8 cellular contexts compared by ENCODE assay signal in genomic region chr4:128060130-128060619, GRCh38. TPM values are rescaled to one million over a fixed set of nuclear protein-coding genes. Genes with fewer than 3 reads are reported as not detected.
A peak's percentile ranks its signal among the peaks of the same experiment; 100 is the strongest.
DNase-seq lines count a peak whose midpoint lies in the region; ATAC-seq, FAIRE-seq and TF ChIP-seq lines count a peak whose summit lies in the region.

No MANE protein-coding gene starts in this region.

- peak overlapping the region; percentile 97 for H3K4me2 ChIP-seq in astrocyte (ENCODE audit: low read length)
- peak overlapping the region; percentile 85 for H3K4me2 ChIP-seq in HepG2 (ENCODE audit: low read depth, low read length)

- TF ChIP-seq CTCF in BE2C (IDR thresholded peaks at IDR 0.05; ENCODE audit: low read depth, low read length) = no peak
- TF ChIP-seq CTCF in HL-60 (IDR thresholded peaks at IDR 0.05; ENCODE audit: insufficient read depth, low read length) = no peak
- TF ChIP-seq CTCF in astrocyte (IDR thresholded peaks at IDR 0.05; ENCODE audit: insufficient read depth, low read depth, low read length) = no peak
- no peak for TF ChIP-seq CTCF in HepG2 (CRISPR knock-in tag; IDR thresholded peaks at IDR 0.05)
- no peak for TF ChIP-seq CTCF in tibial artery (IDR thresholded peaks at IDR 0.05)

- CTCF ChIA-PET in HepG2 (lab: Yijun Ruan, JAX; ENCODE audit: low intra/inter-chr PET ratio, low total read pairs) = no interaction called here

- no peaks in the 10 kb centered on the region for H3K36me3 Mint-ChIP-seq in astrocyte (ENCODE audit: low read depth, unreplicated experiment)

- H3K27ac ChIP-seq in HL-60 (replicated peaks) = peak overlapping the region; percentile 97
- peak overlapping the region; percentile 93 for H3K27ac ChIP-seq in astrocyte (ENCODE audit: low read depth, low read length)
- H3K27ac ChIP-seq in HepG2 (ENCODE audit: extremely low read length, insufficient read depth, low read length) = peak overlapping the region; percentile 99
- H3K27ac ChIP-seq in tibial artery = peak overlapping the region; percentile 91 to 100

- in situ Hi-C loops in HepG2 (cut with HindIII; ENCODE audit: extremely low pct_ligation_motif_present, low pct_unique_long_range_greater_than_20kb) = no loop called here

- BruUV-seq in HepG2 (replicated peaks; lab: Mats Ljungman, UMichigan) = no TSS peak

- FAIRE-seq in astrocyte (lab: Jason Lieb, UNC) (no peak), HepG2 (lab: Jason Lieb, UNC) (no peak)

- no peaks in the 10 kb centered on the region for H3K9me3 Mint-ChIP-seq in astrocyte (ENCODE audit: unreplicated experiment)

- peaks cover 3% of the 10 kb centered on the region; the same call in 1 of the 2 replicates for H3K36me3 ChIP-seq in BE2C
- no peaks in the 10 kb centered on the region for H3K36me3 ChIP-seq in astrocyte (ENCODE audit: insufficient read depth, low read length)
- no peaks in the 10 kb centered on the region for H3K36me3 ChIP-seq in HepG2 (replicated peaks in 1 of 2; ENCODE audit: control insufficient read depth in 1 of 2, insufficient read depth in 2 of 2, low read length in 2 of 2)
- no peaks in the 10 kb centered on the region for H3K36me3 ChIP-seq in tibial artery

- 33% methylated on average over 15 of the region's 15 CpGs for WGBS in HepG2 (ENCODE audit: low lambda C conversion rate)

- intact Hi-C loops in HepG2 (cut with micrococcal nuclease; ENCODE audit: unreplicated experiment) (loop anchor here (1.0 to 5.0 kb wide), 2 partner anchors 94 to 227 kb away; partner anchors contain the start of gene PGRMC2), tibial artery (cut with DNase I; ENCODE audit: low total_unique reads) (loop anchor here (5.0 kb wide), 1 partner anchor 93 kb away; the partner anchor contains the start of genes ABHD18 and MFSD8), posterior vena cava (cut with DNase I) (no loop called here)

- no peak for TF ChIP-seq EP300 in HepG2 (IDR thresholded peaks at IDR 0.05; ENCODE audit: low read depth in 2 of 2, low read length in 2 of 2)
- no peak for TF ChIP-seq EP300 in HepG2 (CRISPR knock-in tag; IDR thresholded peaks at IDR 0.05; ENCODE audit: borderline replicate concordance)

- H3K4me1 ChIP-seq in BE2C (no peaks in the 10 kb centered on the region), astrocyte (ENCODE audit: insufficient read depth, low read length) (peaks cover 6% of the 10 kb centered on the region), HepG2 (ENCODE audit: insufficient read depth, low read length) (peaks cover 33% of the 10 kb centered on the region), tibial artery (peaks cover 0 to 14% (median 5%) of the 10 kb centered on the region in 4 donors)

- no peak for TF ChIP-seq POLR2A in HepG2 (IDR thresholded peaks at IDR 0.05; ENCODE audit: insufficient read depth in 1 of 2, low read depth in 2 of 2, low read length in 2 of 2)

- ATAC-seq in HepG2 = no peak
- no peak for ATAC-seq in HG02852 (IDR thresholded peaks at IDR 0.05; ENCODE audit: unreplicated experiment)

- H3K79me2 ChIP-seq in astrocyte (ENCODE audit: insufficient read depth, low read length) = peaks cover 35% of the 10 kb centered on the region
- H3K79me2 ChIP-seq in HepG2 (ENCODE audit: insufficient read depth, low read length) = peaks cover 32% of the 10 kb centered on the region

- H2AFZ ChIP-seq in astrocyte (ENCODE audit: low read depth, low read length) = peak overlapping the region; percentile 98
- no peak overlapping the region for H2AFZ ChIP-seq in HepG2 (ENCODE audit: low read length)

- H3K4me3 ChIP-seq in BE2C (ENCODE audit: low read depth, low read length) (peak overlapping the region; percentile 90), HL-60 (replicated peaks; ENCODE audit: insufficient read depth, low read length) (peak overlapping the region; percentile 89), astrocyte (ENCODE audit: insufficient read depth, low read depth, low read length) (peak overlapping the region; percentile 84), HepG2 (replicated peaks in 1 of 3; ENCODE audit: insufficient read depth in 1 of 3, low read depth in 2 of 3, low read length in 3 of 3) (peak overlapping the region; percentile 70 to 91 (median 71)), tibial artery (peak overlapping the region; percentile 65 to 95)

- peak overlapping the region; percentile 92 for H3K27ac Mint-ChIP-seq in astrocyte (ENCODE audit: unreplicated experiment)

- H3K9me3 ChIP-seq in BE2C (no peaks in the 10 kb centered on the region), astrocyte (ENCODE audit: insufficient read depth, low read depth, low read length) (no peaks in the 10 kb centered on the region), HepG2 (ENCODE audit: low read length) (no peaks in the 10 kb centered on the region), tibial artery (no peaks in the 10 kb centered on the region)

- H3K9ac ChIP-seq in astrocyte (ENCODE audit: low read length) (peak overlapping the region; percentile 95), HepG2 (ENCODE audit: insufficient read depth, low read depth, low read length) (peak overlapping the region; percentile 99)

- POLR2A ChIA-PET in HepG2 (lab: Yijun Ruan, JAX) = interaction anchor here (1.7 to 3.2 kb wide), 3 partner anchors 9 to 95 kb away, joined by 4 to 52 read pairs (median 33); partner anchors contain the start of genes ABHD18 and MFSD8

- no peak for TF ChIP-seq RAD21 in HepG2 (CRISPR knock-in tag; IDR thresholded peaks at IDR 0.05)

- H3K4me3 Mint-ChIP-seq in astrocyte (ENCODE audit: unreplicated experiment) = peak overlapping the region; percentile 81

- H4K20me1 ChIP-seq in astrocyte (ENCODE audit: insufficient read depth, low read length) (peaks cover 22% of the 10 kb centered on the region), HepG2 (ENCODE audit: insufficient read depth, low read length) (peaks cover 14% of the 10 kb centered on the region)

- no peaks in the 10 kb centered on the region for H3K27me3 Mint-ChIP-seq in astrocyte (ENCODE audit: low read depth, unreplicated experiment)

- no peak for DNase-seq in BE2C
- no peak for DNase-seq in HL-60 (ENCODE audit: low read depth in 1 of 2, low spot score in 1 of 2)
- DNase-seq in astrocyte (ENCODE audit: low read depth) = no peak
- no peak for DNase-seq in HepG2 (ENCODE audit: low spot score)
- DNase-seq in tibial artery = no peak
- no peak for DNase-seq in NCI-H1417 treated with DMSO at 0.1 percent for 48 hours (lab: John Stamatoyannopoulos, UW)
- no peak for DNase-seq in posterior vena cava (ENCODE audit: low spot score)

- peaks cover 2% of the 10 kb centered on the region for H3K4me1 Mint-ChIP-seq in astrocyte (ENCODE audit: low read depth, unreplicated experiment)

- H3K27me3 ChIP-seq in BE2C (no peaks in the 10 kb centered on the region), HL-60 (ENCODE audit: insufficient read depth, poor library complexity, severe bottlenecking) (no peaks in the 10 kb centered on the region), astrocyte (ENCODE audit: insufficient read depth, low read length) (no peaks in the 10 kb centered on the region), HepG2 (ENCODE audit: control insufficient read depth in 1 of 2, insufficient read depth in 2 of 2, low read length in 2 of 2) (no peaks in the 10 kb centered on the region), tibial artery (no peaks in the 10 kb centered on the region)

TF ChIP-seq in HepG2, 621 proteins besides CTCF, POLR2A, EP300 and RAD21:
- TF ChIP-seq, protein P1, sequence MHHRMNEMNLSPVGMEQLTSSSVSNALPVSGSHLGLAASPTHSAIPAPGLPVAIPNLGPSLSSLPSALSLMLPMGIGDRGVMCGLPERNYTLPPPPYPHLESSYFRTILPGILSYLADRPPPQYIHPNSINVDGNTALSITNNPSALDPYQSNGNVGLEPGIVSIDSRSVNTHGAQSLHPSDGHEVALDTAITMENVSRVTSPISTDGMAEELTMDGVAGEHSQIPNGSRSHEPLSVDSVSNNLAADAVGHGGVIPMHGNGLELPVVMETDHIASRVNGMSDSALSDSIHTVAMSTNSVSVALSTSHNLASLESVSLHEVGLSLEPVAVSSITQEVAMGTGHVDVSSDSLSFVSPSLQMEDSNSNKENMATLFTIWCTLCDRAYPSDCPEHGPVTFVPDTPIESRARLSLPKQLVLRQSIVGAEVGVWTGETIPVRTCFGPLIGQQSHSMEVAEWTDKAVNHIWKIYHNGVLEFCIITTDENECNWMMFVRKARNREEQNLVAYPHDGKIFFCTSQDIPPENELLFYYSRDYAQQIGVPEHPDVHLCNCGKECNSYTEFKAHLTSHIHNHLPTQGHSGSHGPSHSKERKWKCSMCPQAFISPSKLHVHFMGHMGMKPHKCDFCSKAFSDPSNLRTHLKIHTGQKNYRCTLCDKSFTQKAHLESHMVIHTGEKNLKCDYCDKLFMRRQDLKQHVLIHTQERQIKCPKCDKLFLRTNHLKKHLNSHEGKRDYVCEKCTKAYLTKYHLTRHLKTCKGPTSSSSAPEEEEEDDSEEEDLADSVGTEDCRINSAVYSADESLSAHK (CRISPR knock-in tag; IDR thresholded peaks at IDR 0.05; ENCODE audit: borderline replicate concordance) = no peak
- TF ChIP-seq KDM5A (IDR thresholded peaks at IDR 0.05; ENCODE audit: borderline replicate concordance, low read length) = peak; percentile 44; the same call in 1 of the 2 replicates

RNA-seq across cellular contexts. Expression of gene LARP1B, which starts 0.9 kb away (rescaled TPM):
- 4.0 TPM for polyA plus RNA-seq in BE2C (2012; ENCODE audit: insufficient read depth, insufficient read length, low read depth)
- total RNA-seq in astrocyte (14.3 and 17.6 TPM in 2 replicates), HepG2 (2016; rRNA removed; fragmentation: Illumina TruSeq; extraction: Trizol) (52.7 and 57.1 TPM in 2 replicates), posterior vena cava (10 to 100 TPM; 17.9 to 25.8 TPM)
- total RNA-seq in HepG2 (2016; cell fraction: cytosol; rRNA removed; fragmentation: Illumina TruSeq; extraction: Trizol; ENCODE audit: low read depth) = 57.3 and 59.1 TPM in 2 replicates
- 50.4 and 54.7 TPM in 2 replicates for total RNA-seq in HepG2 (2016; cell fraction: insoluble cytoplasmic fraction; rRNA removed; fragmentation: Illumina TruSeq; extraction: Trizol)
- total RNA-seq in HepG2 (2016; cell fraction: membrane; rRNA removed; fragmentation: Illumina TruSeq; extraction: Trizol) = 43.0 and 47.6 TPM in 2 replicates
- 55.4 and 59.3 TPM in 2 replicates for total RNA-seq in HepG2 (2016; cell fraction: nucleus; rRNA removed; fragmentation: Illumina TruSeq; extraction: Trizol)
- 17.0 and 19.2 TPM in 2 replicates for polyA plus RNA-seq in HepG2 (2011; rRNA removed)
- 6.2 and 11.8 TPM in 2 replicates for polyA plus RNA-seq in HepG2 (2011; cell fraction: cytosol; rRNA removed)
- 8.7 and 12.3 TPM in 2 replicates for polyA plus RNA-seq in HepG2 (2011; cell fraction: nucleus; rRNA removed)
- 25.2 and 26.4 TPM in 2 replicates for polyA plus RNA-seq in HepG2 (2012)
- polyA plus RNA-seq in HepG2 (2016; cell fraction: cytosol; fragmentation: Illumina TruSeq; extraction: Trizol; ENCODE audit: low read depth) = 9.9 and 10.0 TPM in 2 replicates
- polyA plus RNA-seq in HepG2 (2016; cell fraction: insoluble cytoplasmic fraction; fragmentation: Illumina TruSeq; extraction: Trizol; ENCODE audit: low read depth) = 48.3 and 48.7 TPM in 2 replicates
- 20.6 and 21.4 TPM in 2 replicates for polyA plus RNA-seq in HepG2 (2016; cell fraction: membrane; fragmentation: Illumina TruSeq; extraction: Trizol; ENCODE audit: low read depth)
- 49.4 and 50.8 TPM in 2 replicates for polyA plus RNA-seq in HepG2 (2016; cell fraction: nucleus; fragmentation: Illumina TruSeq; extraction: Trizol; ENCODE audit: insufficient read depth, low read depth)
- polyA minus RNA-seq in HepG2 (2011; rRNA and poly(A)+ RNA removed; ENCODE audit: low replicate concordance) = 4.5 and 6.3 TPM in 2 replicates
- 14.9 and 21.8 TPM in 2 replicates for polyA minus RNA-seq in HepG2 (2011; cell fraction: cytosol; rRNA and poly(A)+ RNA removed)
- 64.8 and 75.1 TPM in 2 replicates for polyA minus RNA-seq in HepG2 (2011; cell fraction: nucleus; rRNA and poly(A)+ RNA removed)

Comparison
In these comparisons a context has a peak if more than half of its experiments do, and no peak if none do; other contexts are left out.
1. intact Hi-C loops: an anchor here in HepG2 (1.0 to 5.0 kb wide) and tibial artery (5.0 kb wide); none called in posterior vena cava.